16 cellular contexts compared by ENCODE assay signal in the genomic region with DNA sequence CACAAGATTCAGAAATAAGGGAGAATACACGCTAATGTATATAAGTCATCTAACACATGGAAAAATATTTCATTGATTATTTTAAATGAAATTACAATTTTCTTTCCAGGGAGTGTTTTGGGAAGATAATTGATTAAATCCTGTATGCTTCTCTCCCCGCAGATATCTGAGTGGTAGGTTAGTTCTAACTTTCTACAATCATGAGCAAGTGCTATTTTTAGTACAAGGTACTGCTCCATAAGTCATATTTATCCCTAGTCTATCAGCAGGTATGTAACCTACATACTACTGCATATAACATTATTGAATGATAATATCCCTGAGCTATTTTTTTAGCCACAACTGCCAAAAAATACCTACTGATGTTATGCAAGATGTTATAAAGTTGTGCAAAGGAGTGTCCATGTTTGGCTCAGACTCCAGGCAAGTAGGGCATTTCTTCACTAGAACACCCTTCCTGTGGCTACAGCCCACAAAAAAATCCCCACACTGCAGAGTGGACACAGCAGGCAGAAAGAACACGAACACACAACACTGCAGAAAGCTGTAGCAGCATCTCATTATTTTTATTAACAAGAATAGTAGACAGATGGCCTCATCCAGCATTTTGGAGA.
DNase-seq lines count a peak whose midpoint lies in the region; ATAC-seq and TF ChIP-seq lines count a peak whose summit lies in the region.
"Had no signal": no experiment of that assay in that cellular context is flagged by ENCODE, and none has a peak within 500 bp of the region (broad histone marks: within the 10 kb centered on the region; RNA-seq: fewer than 3 reads in every experiment).

No MANE protein-coding gene starts in this region.

- H3K4me1 Mint-ChIP-seq in T-helper 17 cell = no peaks in the 10 kb centered on the region
- H3K4me1 Mint-ChIP-seq: activated naive CD8-positive, alpha-beta T cell treated with anti-CD3 and anti-CD28 coated beads for 36 hours; activated T-helper 17 cell treated with anti-CD3 and anti-CD28 coated beads, Interleukin-2, amount 50 U/mL, for 72 hours had no signal

- peak overlapping the region; percentile 63 for H3K27ac Mint-ChIP-seq in T-helper 17 cell
- H3K27ac Mint-ChIP-seq: activated naive CD8-positive, alpha-beta T cell treated with anti-CD3 and anti-CD28 coated beads for 36 hours; activated T-helper 17 cell treated with anti-CD3 and anti-CD28 coated beads, Interleukin-2, amount 50 U/mL, for 72 hours; stimulated activated effector memory CD8-positive, alpha-beta T cell treated with anti-CD3 and anti-CD28 coated beads, Interleukin-12 subunit alpha, Interleukin-12 subunit beta, amount 100 ng/mL, for 72 hours had no signal

- no peaks in the 10 kb centered on the region for H3K36me3 Mint-ChIP-seq in T-helper 17 cell (ENCODE audit: low read depth)

- ATAC-seq in T-helper 17 cell (no peak), omental fat pad (ENCODE audit: low FRiP score) (peak; percentile 59), HG03439 (IDR thresholded peaks at IDR 0.05; ENCODE audit: unreplicated experiment) (no peak)
- ATAC-seq: activated T-helper 17 cell treated with anti-CD3 and anti-CD28 coated beads, Interleukin-2, amount 50 U/mL, for 72 hours; left ventricle myocardium superior; Right ventricle myocardium inferior; stimulated activated effector memory CD8-positive, alpha-beta T cell treated with anti-CD3 and anti-CD28 coated beads, Interleukin-12 subunit alpha, Interleukin-12 subunit beta, amount 100 ng/mL, for 72 hours had no signal

- no peak for TF ChIP-seq CTCF in fibroblast of the aortic adventitia (IDR thresholded peaks at IDR 0.05; ENCODE audit: insufficient read depth, low read length)
- no peak for TF ChIP-seq CTCF in omental fat pad (IDR thresholded peaks at IDR 0.05)

- no peak overlapping the region for H3K4me3 Mint-ChIP-seq in T-helper 17 cell
- H3K4me3 Mint-ChIP-seq: activated naive CD8-positive, alpha-beta T cell treated with anti-CD3 and anti-CD28 coated beads for 36 hours; activated T-helper 17 cell treated with anti-CD3 and anti-CD28 coated beads, Interleukin-2, amount 50 U/mL, for 72 hours; stimulated activated effector memory CD8-positive, alpha-beta T cell treated with anti-CD3 and anti-CD28 coated beads, Interleukin-12 subunit alpha, Interleukin-12 subunit beta, amount 100 ng/mL, for 72 hours had no signal

- H3K4me3 ChIP-seq in fibroblast of the aortic adventitia (ENCODE audit: low read depth, low read length) = no peak overlapping the region
- H3K4me3 ChIP-seq: BLaER1 treated with 17β-estradiol and CSF1 and Interleukin-3, amounts not matched to agents 10 nM and 100 nM; mucosa of descending colon had no signal

- no peaks in the 10 kb centered on the region for H3K27me3 Mint-ChIP-seq in T-helper 17 cell
- H3K27me3 Mint-ChIP-seq: activated naive CD8-positive, alpha-beta T cell treated with anti-CD3 and anti-CD28 coated beads for 36 hours; activated T-helper 17 cell treated with anti-CD3 and anti-CD28 coated beads, Interleukin-2, amount 50 U/mL, for 72 hours had no signal

- peak; percentile 4 for DNase-seq in SKM-1 treated with dmso at 0.1 percent for 144 hours (lab: John Stamatoyannopoulos, UW; ENCODE audit: unreplicated experiment)
- no peak for DNase-seq in SKM-1 (lab: John Stamatoyannopoulos, UW; ENCODE audit: unreplicated experiment)
- no peak for DNase-seq in T-helper 17 cell
- DNase-seq in fibroblast of the aortic adventitia (ENCODE audit: low read depth) = peak; percentile 28
- no peak for DNase-seq in omental fat pad (ENCODE audit: low spot score)
- DNase-seq in putamen (ENCODE audit: low spot score) = no peak
- DNase-seq in DMS79 treated with DMSO at 0.1 percent for 48 hours (lab: John Stamatoyannopoulos, UW) = no peak
- DNase-seq: activated naive CD8-positive, alpha-beta T cell treated with anti-CD3 and anti-CD28 coated beads for 36 hours; H9; left ventricle myocardium superior had no signal

- no peaks in the 10 kb centered on the region for H3K9me3 ChIP-seq in T-helper 17 cell (ENCODE audit: control insufficient read depth, low read length, poor library complexity, severe bottlenecking)
- H3K9me3 ChIP-seq: BLaER1 treated with 17β-estradiol and CSF1 and Interleukin-3, amounts not matched to agents 10 nM and 100 nM; mucosa of descending colon had no signal

Comparison
In these comparisons a context has a peak if more than half of its experiments do, and no peak if none do; other contexts are left out.
1. DNase-seq: peak in SKM-1 treated with dmso at 0.1 percent for 144 hours (single experiment) and fibroblast of the aortic adventitia (single experiment); none in SKM-1 (single experiment), T-helper 17 cell (0 of 3), omental fat pad (single experiment), putamen (single experiment) and DMS79 treated with DMSO at 0.1 percent for 48 hours (single experiment).